ENCODE assay signal across 8 cellular contexts in genomic region chr15:98177950-98178848, GRCh38.
DNase-seq lines count a peak whose midpoint lies in the region; ATAC-seq, FAIRE-seq and TF ChIP-seq lines count a peak whose summit lies in the region.

No MANE protein-coding gene starts in this region.

- H3K36me3 Mint-ChIP-seq in osteocyte (ENCODE audit: unreplicated experiment): no peaks in the 10 kb centered on the region

- DNase-seq in 8988T (peak; percentile 14), GM03348 (ENCODE audit: low spot score) (peak; percentile 84), NCI-H748 (lab: John Stamatoyannopoulos, UW; ENCODE audit: unreplicated experiment) (peak; percentile 51), activated T-cell treated with anti-CD3 and anti-CD28 coated beads for 48 hours (ENCODE audit: low read depth) (peak; percentile 8), frontal cortex (ENCODE audit: low spot score in 2 of 2) (peak; percentile 18 to 50), osteocyte (ENCODE audit: extremely low spot score, unreplicated experiment) (no peak)
- DNase-seq in activated CD8-positive, alpha-beta memory T cell treated with anti-CD3 and anti-CD28 coated beads, Interleukin-2, amount 50 U/mL, for 4 hours: no peak

- no peak overlapping the region for H3K27ac Mint-ChIP-seq in osteocyte (ENCODE audit: unreplicated experiment)

- no peak overlapping the region for H3K4me3 Mint-ChIP-seq in osteocyte (ENCODE audit: unreplicated experiment)

- peak; percentile 97 for TF ChIP-seq CTCF in osteocyte (IDR thresholded peaks at IDR 0.05)

- peak; percentile 75 for ATAC-seq in HG03066 (IDR thresholded peaks at IDR 0.05; ENCODE audit: low read depth, unreplicated experiment)

- peaks cover 34% of the 10 kb centered on the region for H3K27me3 Mint-ChIP-seq in osteocyte (ENCODE audit: unreplicated experiment)

- peaks cover 6% of the 10 kb centered on the region for H3K4me1 Mint-ChIP-seq in osteocyte (ENCODE audit: unreplicated experiment)

- FAIRE-seq in frontal cortex (lab: Jason Lieb, UNC): peak; percentile 8

- no peaks in the 10 kb centered on the region for H3K9me3 Mint-ChIP-seq in osteocyte (ENCODE audit: unreplicated experiment)

Comparison
In these comparisons a context has a peak if more than half of its experiments do, and no peak if none do; other contexts are left out.
1. DNase-seq: peak in 8988T (single experiment), GM03348 (single experiment), NCI-H748 (single experiment), activated T-cell treated with anti-CD3 and anti-CD28 coated beads for 48 hours (single experiment) and frontal cortex (2 of 2); none in osteocyte (single experiment) and activated CD8-positive, alpha-beta memory T cell treated with anti-CD3 and anti-CD28 coated beads, Interleukin-2, amount 50 U/mL, for 4 hours (single experiment).